8 cellular contexts compared by ENCODE assay signal in the genomic region with DNA sequence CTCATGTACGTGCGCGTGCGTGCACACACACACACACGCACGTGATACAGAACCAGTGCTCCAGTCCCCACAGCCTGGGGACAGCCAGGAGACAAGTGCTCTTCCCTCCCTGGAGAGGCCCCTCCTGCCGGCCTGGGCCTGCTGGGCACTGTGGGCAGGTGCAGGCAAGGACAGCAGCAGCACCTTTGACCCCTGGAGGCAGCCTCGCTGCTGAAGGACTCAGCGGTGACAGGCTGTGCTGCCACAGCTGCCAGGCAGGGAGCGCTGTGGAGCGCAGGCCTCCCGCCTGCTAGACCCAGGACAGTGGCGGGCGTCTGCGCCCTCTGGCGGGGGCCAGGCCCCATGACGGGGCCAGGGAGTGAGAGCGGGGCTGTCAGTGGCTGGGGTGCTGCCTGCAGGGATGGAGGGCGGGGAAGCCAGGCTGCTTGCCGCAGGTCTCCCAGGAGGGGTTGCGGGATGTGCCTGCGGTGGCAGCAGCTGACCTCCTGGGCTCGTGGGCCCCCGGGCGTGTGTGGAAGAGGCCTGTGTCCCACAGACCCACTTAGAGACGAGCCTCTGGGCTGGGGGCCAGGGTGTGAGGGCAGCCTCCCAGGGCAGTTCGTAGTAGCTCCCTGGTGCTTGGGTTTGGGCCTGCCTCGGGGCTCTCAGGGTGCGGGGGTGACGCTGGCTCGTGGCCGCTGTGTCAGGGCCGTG.
DNase-seq lines count a peak whose midpoint lies in the region; ATAC-seq and TF ChIP-seq lines count a peak whose summit lies in the region.

No MANE protein-coding gene starts in this region.

- DNase-seq in COR-L47 (lab: John Stamatoyannopoulos, UW) (peak; percentile 53), RPMI7951 (ENCODE audit: low read depth) (peak; percentile 53), activated T-helper 1 cell treated with Interleukin-2 at 50 U/mL for 16 hours (ENCODE audit: low read depth) (peak; percentile 86), fibroblast of peridontal ligament (ENCODE audit: extremely low read depth) (peak; percentile 65), neural crest cell (ENCODE audit: low read depth, low spot score) (peak; percentile 97), stromal cell of bone marrow (ENCODE audit: low read depth) (peak; percentile 41)

- H3K27me3 Mint-ChIP-seq in neural crest cell (ENCODE audit: low read depth) = no peaks in the 10 kb centered on the region

- peak; percentile 50; the same call in 1 of the 2 replicates for TF ChIP-seq RAD21 in Ishikawa (IDR thresholded peaks at IDR 0.05; ENCODE audit: low read depth)

- H3K4me1 Mint-ChIP-seq in neural crest cell = peaks cover 8% of the 10 kb centered on the region

- TF ChIP-seq EP300 in Ishikawa (IDR thresholded peaks at IDR 0.05; ENCODE audit: borderline replicate concordance) = no peak

- peak; percentile 71 for ATAC-seq in GM21360 (IDR thresholded peaks at IDR 0.05; ENCODE audit: unreplicated experiment)

- H3K27ac Mint-ChIP-seq in neural crest cell (ENCODE audit: unreplicated experiment) = no peak overlapping the region

- no peaks in the 10 kb centered on the region for H3K9me3 Mint-ChIP-seq in neural crest cell

- H3K36me3 Mint-ChIP-seq in neural crest cell (ENCODE audit: low read depth) = no peaks in the 10 kb centered on the region

- H3K4me3 Mint-ChIP-seq in neural crest cell = no peak overlapping the region

- TF ChIP-seq CTCF in neural crest cell (conservative IDR thresholded peaks at IDR 0.05) = peak; percentile 100

TF ChIP-seq in Ishikawa, 13 proteins besides CTCF, POLR2A, EP300 and RAD21:
- TF ChIP-seq EGR1 (IDR thresholded peaks at IDR 0.05) = no peak
- TF ChIP-seq, protein P1, sequence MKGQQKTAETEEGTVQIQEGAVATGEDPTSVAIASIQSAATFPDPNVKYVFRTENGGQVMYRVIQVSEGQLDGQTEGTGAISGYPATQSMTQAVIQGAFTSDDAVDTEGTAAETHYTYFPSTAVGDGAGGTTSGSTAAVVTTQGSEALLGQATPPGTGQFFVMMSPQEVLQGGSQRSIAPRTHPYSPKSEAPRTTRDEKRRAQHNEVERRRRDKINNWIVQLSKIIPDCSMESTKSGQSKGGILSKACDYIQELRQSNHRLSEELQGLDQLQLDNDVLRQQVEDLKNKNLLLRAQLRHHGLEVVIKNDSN (IDR thresholded peaks at IDR 0.05) = no peak
- TF ChIP-seq TAF1 (IDR thresholded peaks at IDR 0.05; ENCODE audit: low read depth) = no peak
- TF ChIP-seq MAX (IDR thresholded peaks at IDR 0.05) = no peak
- TF ChIP-seq ZBTB7A (IDR thresholded peaks at IDR 0.05; ENCODE audit: low read depth) = no peak
- TF ChIP-seq CREB1 (IDR thresholded peaks at IDR 0.05; ENCODE audit: low read depth) = no peak
- no peak for TF ChIP-seq NFIC (IDR thresholded peaks at IDR 0.05)
- TF ChIP-seq, protein P2, sequence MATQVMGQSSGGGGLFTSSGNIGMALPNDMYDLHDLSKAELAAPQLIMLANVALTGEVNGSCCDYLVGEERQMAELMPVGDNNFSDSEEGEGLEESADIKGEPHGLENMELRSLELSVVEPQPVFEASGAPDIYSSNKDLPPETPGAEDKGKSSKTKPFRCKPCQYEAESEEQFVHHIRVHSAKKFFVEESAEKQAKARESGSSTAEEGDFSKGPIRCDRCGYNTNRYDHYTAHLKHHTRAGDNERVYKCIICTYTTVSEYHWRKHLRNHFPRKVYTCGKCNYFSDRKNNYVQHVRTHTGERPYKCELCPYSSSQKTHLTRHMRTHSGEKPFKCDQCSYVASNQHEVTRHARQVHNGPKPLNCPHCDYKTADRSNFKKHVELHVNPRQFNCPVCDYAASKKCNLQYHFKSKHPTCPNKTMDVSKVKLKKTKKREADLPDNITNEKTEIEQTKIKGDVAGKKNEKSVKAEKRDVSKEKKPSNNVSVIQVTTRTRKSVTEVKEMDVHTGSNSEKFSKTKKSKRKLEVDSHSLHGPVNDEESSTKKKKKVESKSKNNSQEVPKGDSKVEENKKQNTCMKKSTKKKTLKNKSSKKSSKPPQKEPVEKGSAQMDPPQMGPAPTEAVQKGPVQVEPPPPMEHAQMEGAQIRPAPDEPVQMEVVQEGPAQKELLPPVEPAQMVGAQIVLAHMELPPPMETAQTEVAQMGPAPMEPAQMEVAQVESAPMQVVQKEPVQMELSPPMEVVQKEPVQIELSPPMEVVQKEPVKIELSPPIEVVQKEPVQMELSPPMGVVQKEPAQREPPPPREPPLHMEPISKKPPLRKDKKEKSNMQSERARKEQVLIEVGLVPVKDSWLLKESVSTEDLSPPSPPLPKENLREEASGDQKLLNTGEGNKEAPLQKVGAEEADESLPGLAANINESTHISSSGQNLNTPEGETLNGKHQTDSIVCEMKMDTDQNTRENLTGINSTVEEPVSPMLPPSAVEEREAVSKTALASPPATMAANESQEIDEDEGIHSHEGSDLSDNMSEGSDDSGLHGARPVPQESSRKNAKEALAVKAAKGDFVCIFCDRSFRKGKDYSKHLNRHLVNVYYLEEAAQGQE (IDR thresholded peaks at IDR 0.05; ENCODE audit: low read depth) = no peak
- TF ChIP-seq TEAD4 (IDR thresholded peaks at IDR 0.05) = no peak
- no peak for TF ChIP-seq YY1 (IDR thresholded peaks at IDR 0.05; ENCODE audit: low read depth)
- TF ChIP-seq CEBPB (IDR thresholded peaks at IDR 0.05) = no peak
- TF ChIP-seq FOXM1 (IDR thresholded peaks at IDR 0.05; ENCODE audit: borderline replicate concordance, low read depth) = no peak
- no peak for TF ChIP-seq TCF12 (IDR thresholded peaks at IDR 0.05; ENCODE audit: low read depth)
TF ChIP-seq in Ishikawa: peak in this region for 0.

Comparison
In these comparisons a context has a peak if more than half of its experiments do, and no peak if none do; other contexts are left out.
1. Peak in every context shown above with its lines: DNase-seq and ATAC-seq.
2. DNase-seq: peak in every context shown above with its lines; median percentile 97 in neural crest cell; 86 in activated T-helper 1 cell treated with Interleukin-2 at 50 U/mL for 16 hours; 65 in fibroblast of peridontal ligament; 53 in COR-L47; 53 in RPMI7951; 41 in stromal cell of bone marrow.